In genomic region chr9:36590246-36590645, GRCh38 we compare ENCODE assay signal across 17 cellular contexts. TPM values are rescaled to one million over a fixed set of nuclear protein-coding genes. Genes with fewer than 3 reads are reported as not detected.
DNase-seq lines count a peak whose midpoint lies in the region; ATAC-seq and TF ChIP-seq lines count a peak whose summit lies in the region.
"Had no signal": no experiment of that assay in that cellular context is flagged by ENCODE, and none has a peak within 500 bp of the region (broad histone marks: within the 10 kb centered on the region; RNA-seq: fewer than 3 reads in every experiment).

No MANE protein-coding gene starts in this region.

- H3K27me3 Mint-ChIP-seq in activated CD4-positive, alpha-beta memory T cell treated with anti-CD3 and anti-CD28 coated beads, Interleukin-2, amount 10 ng/mL, durations not matched to agents 7 days and 5 days, result no peaks in the 10 kb centered on the region
- H3K27me3 Mint-ChIP-seq in activated CD4-positive, alpha-beta memory T cell treated with anti-CD3 and anti-CD28 coated beads for 36 hours, result no peaks in the 10 kb centered on the region
- H3K27me3 Mint-ChIP-seq in WTC11 (ENCODE audit: low read depth), result no peaks in the 10 kb centered on the region
- H3K27me3 Mint-ChIP-seq: CD4-positive, alpha-beta memory T cell had no signal

- CTCF ChIA-PET in activated CD4-positive, alpha-beta memory T cell treated with anti-CD3 and anti-CD28 coated beads, Interleukin-2, amount 10 ng/mL, durations not matched to agents 7 days and 5 days (lab: Charles Lee), result no interaction called here
- CTCF ChIA-PET in activated CD4-positive, alpha-beta memory T cell treated with anti-CD3 and anti-CD28 coated beads for 36 hours (lab: Charles Lee), result no interaction called here
- CTCF ChIA-PET in WTC11 (lab: Charles Lee), result no interaction called here

- peaks cover 3% of the 10 kb centered on the region for H3K4me1 Mint-ChIP-seq in activated CD4-positive, alpha-beta memory T cell treated with anti-CD3 and anti-CD28 coated beads, Interleukin-2, amount 10 ng/mL, durations not matched to agents 7 days and 5 days
- H3K4me1 Mint-ChIP-seq in activated CD4-positive, alpha-beta memory T cell treated with anti-CD3 and anti-CD28 coated beads for 36 hours (ENCODE audit: low read depth), result peaks cover 1% of the 10 kb centered on the region
- no peaks in the 10 kb centered on the region for H3K4me1 Mint-ChIP-seq in WTC11

- no peaks in the 10 kb centered on the region for H3K9me3 Mint-ChIP-seq in activated CD4-positive, alpha-beta memory T cell treated with anti-CD3 and anti-CD28 coated beads, Interleukin-2, amount 10 ng/mL, durations not matched to agents 7 days and 5 days
- H3K9me3 Mint-ChIP-seq in activated CD4-positive, alpha-beta memory T cell treated with anti-CD3 and anti-CD28 coated beads for 36 hours, result no peaks in the 10 kb centered on the region
- no peaks in the 10 kb centered on the region for H3K9me3 Mint-ChIP-seq in WTC11
- H3K9me3 Mint-ChIP-seq: CD4-positive, alpha-beta memory T cell had no signal

- POLR2A ChIA-PET in activated CD4-positive, alpha-beta memory T cell treated with anti-CD3 and anti-CD28 coated beads, Interleukin-2, amount 10 ng/mL, durations not matched to agents 7 days and 5 days (lab: Charles Lee), result no interaction called here
- POLR2A ChIA-PET in activated CD4-positive, alpha-beta memory T cell treated with anti-CD3 and anti-CD28 coated beads for 36 hours (lab: Charles Lee), result no interaction called here
- POLR2A ChIA-PET in WTC11 (lab: Charles Lee), result no interaction called here

- ATAC-seq in WTC11 (no peak), left colon (peak; percentile 86), aorta (ENCODE audit: low FRiP score) (no peak), HG02840 (IDR thresholded peaks at IDR 0.05; ENCODE audit: low FRiP score, unreplicated experiment) (no peak), esophagus mucosa (no peak)

- no peaks in the 10 kb centered on the region for H3K9me3 ChIP-seq in aorta (ENCODE audit: control insufficient read depth, low read length)

- no peak overlapping the region for H3K4me3 Mint-ChIP-seq in activated CD4-positive, alpha-beta memory T cell treated with anti-CD3 and anti-CD28 coated beads, Interleukin-2, amount 10 ng/mL, durations not matched to agents 7 days and 5 days
- H3K4me3 Mint-ChIP-seq in activated CD4-positive, alpha-beta memory T cell treated with anti-CD3 and anti-CD28 coated beads for 36 hours, result no peak overlapping the region
- no peak overlapping the region for H3K4me3 Mint-ChIP-seq in WTC11
- H3K4me3 Mint-ChIP-seq: CD4-positive, alpha-beta memory T cell had no signal

- H3K27ac Mint-ChIP-seq in activated CD4-positive, alpha-beta memory T cell treated with anti-CD3 and anti-CD28 coated beads, Interleukin-2, amount 10 ng/mL, durations not matched to agents 7 days and 5 days, result peak overlapping the region; percentile 15
- no peak overlapping the region for H3K27ac Mint-ChIP-seq in activated CD4-positive, alpha-beta memory T cell treated with anti-CD3 and anti-CD28 coated beads for 36 hours
- 0 out of 2 replicates have a peak overlapping the region, but pooled peaks have one; percentile 58 for H3K27ac Mint-ChIP-seq in WTC11
- H3K27ac Mint-ChIP-seq: CD4-positive, alpha-beta memory T cell had no signal

- DNase-seq in activated CD4-positive, alpha-beta memory T cell treated with anti-CD3 and anti-CD28 coated beads, Interleukin-2, amount 10 ng/mL, durations not matched to agents 7 days and 5 days, result no peak
- DNase-seq in activated CD4-positive, alpha-beta memory T cell treated with anti-CD3 and anti-CD28 coated beads for 36 hours, result no peak
- no peak for DNase-seq in WTC11 (ENCODE audit: low spot score)
- peak in 1 of 2 donors; percentile 16 for DNase-seq in left colon
- DNase-seq in aorta, result no peak
- no peak for DNase-seq in SHP77 treated with DMSO at 0.1 percent for 48 hours (lab: John Stamatoyannopoulos, UW)
- DNase-seq: AML-193; C1 segment of cervical spinal cord; CD4-positive, alpha-beta memory T cell; DMS153; DMS79 treated with DMSO at 0.1 percent for 48 hours; EL; HCEC 1CT; KG1 had no signal

- no peaks in the 10 kb centered on the region for H3K27me3 ChIP-seq in aorta (ENCODE audit: control insufficient read depth in 1 of 2, insufficient read depth in 2 of 2, low read length in 1 of 2)

- intact Hi-C loops in activated CD4-positive, alpha-beta memory T cell treated with anti-CD3 and anti-CD28 coated beads for 36 hours (cut with micrococcal nuclease), result loop anchor here (10.0 kb wide), 1 partner anchor 75 kb away; no protein-coding TSS in a partner anchor
- intact Hi-C loops in left colon (cut with DNase I, micrococcal nuclease), result no loop called here
- intact Hi-C loops in aorta (cut with DNase I), result no loop called here

- 93 to 96% methylated on average over 1 of the region's 1 CpG for WGBS in aorta, 2 donors

- peaks cover 45% of the 10 kb centered on the region for H3K36me3 Mint-ChIP-seq in activated CD4-positive, alpha-beta memory T cell treated with anti-CD3 and anti-CD28 coated beads, Interleukin-2, amount 10 ng/mL, durations not matched to agents 7 days and 5 days (ENCODE audit: low read depth)
- peaks cover 37% of the 10 kb centered on the region for H3K36me3 Mint-ChIP-seq in activated CD4-positive, alpha-beta memory T cell treated with anti-CD3 and anti-CD28 coated beads for 36 hours
- peaks cover 50% of the 10 kb centered on the region for H3K36me3 Mint-ChIP-seq in WTC11
- H3K36me3 Mint-ChIP-seq: CD4-positive, alpha-beta memory T cell had no signal

- H3K36me3 ChIP-seq in aorta (ENCODE audit: control insufficient read depth in 1 of 2, insufficient read depth in 2 of 2, low read length in 1 of 2), result no peaks in the 10 kb centered on the region

- no peak overlapping the region for H3K27ac ChIP-seq in aorta (ENCODE audit: low read depth in 1 of 2, low read length in 2 of 2)
- H3K27ac ChIP-seq: 22Rv1 had no signal

- no peaks in the 10 kb centered on the region for H3K4me1 ChIP-seq in aorta (ENCODE audit: control insufficient read depth in 1 of 2, insufficient read depth in 2 of 2, low read length in 2 of 2)

- H3K4me3 ChIP-seq in aorta (ENCODE audit: low read length in 2 of 2), result no peak overlapping the region

- no peak for TF ChIP-seq CTCF in WTC11 (IDR thresholded peaks at IDR 0.05)

TF ChIP-seq in WTC11, 78 proteins besides CTCF, POLR2A, EP300 and RAD21 (continues in another document):
- TF ChIP-seq MYBL2 (CRISPR knock-in tag; IDR thresholded peaks at IDR 0.05) (no peak), RORB (CRISPR knock-in tag; IDR thresholded peaks at IDR 0.05) (no peak), SOX15 (CRISPR knock-in tag; IDR thresholded peaks at IDR 0.05) (no peak), ZNF121 (CRISPR knock-in tag; IDR thresholded peaks at IDR 0.05) (no peak), FOXK1 (CRISPR knock-in tag; IDR thresholded peaks at IDR 0.05) (no peak), STAT6 (CRISPR knock-in tag; conservative IDR thresholded peaks at IDR 0.05; ENCODE audit: low read depth) (no peak), OVOL2 (CRISPR knock-in tag; IDR thresholded peaks at IDR 0.05; ENCODE audit: borderline replicate concordance) (no peak), CREB1 (CRISPR knock-in tag; IDR thresholded peaks at IDR 0.05) (no peak), ZBTB21 (CRISPR knock-in tag; IDR thresholded peaks at IDR 0.05; ENCODE audit: borderline replicate concordance) (no peak), ZNF281 (CRISPR knock-in tag; IDR thresholded peaks at IDR 0.05) (no peak), MXD4 (CRISPR knock-in tag; IDR thresholded peaks at IDR 0.05; ENCODE audit: borderline replicate concordance) (no peak)

RNA-seq across cellular contexts. Expression of gene MELK, which starts 17.6 kb away (rescaled TPM):
- total RNA-seq in activated CD4-positive, alpha-beta memory T cell treated with anti-CD3 and anti-CD28 coated beads, Interleukin-2, amount 10 ng/mL, durations not matched to agents 7 days and 5 days, result 10 to 100 TPM; 56.1 to 58.8 TPM
- 10 to 100 TPM; 68.4 to 69.6 TPM for total RNA-seq in activated CD4-positive, alpha-beta memory T cell treated with anti-CD3 and anti-CD28 coated beads for 36 hours
- total RNA-seq in WTC11 (2021), result 44.6 to 53.2 TPM (median 45.7 TPM) in 3 replicates
- 1 to 10 TPM; 5.2 to 9.9 TPM for total RNA-seq in left colon
- total RNA-seq in aorta, result 1 to 10 TPM in 1 of 2 donors, under 1 TPM in 1; 0.39 to 1.1 TPM
- 1 to 10 TPM in 1 of 2 donors, not detected in 1; 1.4 TPM for polyA plus RNA-seq in aorta
- 18.7 TPM for total RNA-seq in esophagus mucosa
